In the genomic region with DNA sequence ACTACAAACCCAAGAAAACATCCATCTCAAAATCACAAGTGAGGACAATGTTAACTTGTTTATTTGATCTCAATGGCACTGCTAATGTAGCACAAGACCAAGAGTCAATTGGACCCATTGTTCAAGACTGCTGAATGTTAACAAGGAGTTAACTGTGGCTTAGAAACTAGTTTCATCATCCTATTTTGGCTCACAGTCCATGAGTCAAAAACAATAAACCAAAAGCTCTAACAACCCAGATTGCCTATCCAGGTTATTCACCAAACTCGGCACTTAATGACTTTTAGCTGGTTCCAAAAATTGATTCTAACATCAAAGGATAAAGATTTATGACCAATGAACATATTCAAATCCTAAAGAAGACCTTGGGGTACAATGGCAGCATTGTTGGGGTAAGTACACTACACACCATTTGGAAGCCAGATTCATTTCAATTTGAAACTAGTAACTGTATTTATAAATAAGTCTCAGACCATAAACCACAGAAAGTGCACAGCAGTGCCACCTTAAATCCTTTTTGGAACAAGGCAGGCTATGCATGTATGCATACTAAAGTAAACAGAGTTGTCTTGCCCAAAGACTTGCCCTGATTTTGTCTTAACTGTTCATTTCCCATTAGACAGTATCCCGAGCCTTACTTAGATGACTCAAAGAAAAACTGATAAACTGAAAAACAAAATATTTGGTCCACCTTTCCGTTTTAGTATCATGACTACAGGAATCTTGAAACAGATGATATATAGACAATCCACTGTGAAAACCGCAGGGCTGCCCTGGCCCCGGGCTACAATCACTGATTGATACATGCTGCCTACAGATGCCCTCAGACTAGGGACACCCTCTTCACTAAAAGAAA, we compare ENCODE assay signal across 1 cellular context.
TF ChIP-seq lines count a peak whose summit lies in the region.

No MANE protein-coding gene starts in this region.

TF ChIP-seq in HEK293, 187 proteins besides CTCF, POLR2A, EP300 and RAD21 (continued from another document):
- TF ChIP-seq PATZ1 (tag by site-specific recombination; IDR thresholded peaks at IDR 0.05) (no peak), ZFP3 (tag by site-specific recombination; IDR thresholded peaks at IDR 0.05; ENCODE audit: low read depth) (no peak), ZNF530 (tag by site-specific recombination; IDR thresholded peaks at IDR 0.05; ENCODE audit: low read depth) (no peak), FEZF1 (tag by site-specific recombination; IDR thresholded peaks at IDR 0.05) (peak; percentile 54), ZNF324 (tag by site-specific recombination; IDR thresholded peaks at IDR 0.05) (no peak), ZNF791 (tag by site-specific recombination; IDR thresholded peaks at IDR 0.05) (no peak), ZSCAN30 (tag by site-specific recombination; IDR thresholded peaks at IDR 0.05) (peak; percentile 15; the same call in 1 of the 2 replicates), PBX3 (CRISPR knock-in tag; IDR thresholded peaks at IDR 0.05) (no peak), ZNF248 (tag by site-specific recombination; IDR thresholded peaks at IDR 0.05) (no peak), ZNF777 (tag by site-specific recombination; IDR thresholded peaks at IDR 0.05; ENCODE audit: borderline replicate concordance) (no peak), ZNF37A (tag by site-specific recombination; IDR thresholded peaks at IDR 0.05) (no peak), ZNF514 (tag by site-specific recombination; IDR thresholded peaks at IDR 0.05) (no peak), ZNF76 (tag by site-specific recombination; IDR thresholded peaks at IDR 0.05; ENCODE audit: borderline replicate concordance, low read depth) (no peak), ZNF350 (tag by site-specific recombination; IDR thresholded peaks at IDR 0.05) (peak; percentile 64; the same call in 1 of the 2 replicates), ZNF585B (tag by site-specific recombination; IDR thresholded peaks at IDR 0.05) (no peak), ZNF843 (tag by site-specific recombination; IDR thresholded peaks at IDR 0.05) (peak; percentile 34), ZNF292 (tag by site-specific recombination; IDR thresholded peaks at IDR 0.05; ENCODE audit: borderline replicate concordance, low read depth) (no peak), ZBTB20 (tag by site-specific recombination; IDR thresholded peaks at IDR 0.05) (no peak), ZSCAN23 (tag by site-specific recombination; IDR thresholded peaks at IDR 0.05) (no peak), ZNF311 (tag by site-specific recombination; IDR thresholded peaks at IDR 0.05; ENCODE audit: borderline replicate concordance) (no peak), ZNF776 (tag by site-specific recombination; IDR thresholded peaks at IDR 0.05; ENCODE audit: borderline replicate concordance) (no peak), ZNF660 (tag by site-specific recombination; IDR thresholded peaks at IDR 0.05) (peak; percentile 32; the same call in 1 of the 2 replicates), ZBTB48 (tag by site-specific recombination; IDR thresholded peaks at IDR 0.05) (no peak), ZNF639 (tag by site-specific recombination; IDR thresholded peaks at IDR 0.05) (no peak), ZNF10 (tag by site-specific recombination; IDR thresholded peaks at IDR 0.05) (no peak), ZBTB17 (tag by site-specific recombination; IDR thresholded peaks at IDR 0.05) (peak; percentile 89), ZNF266 (tag by site-specific recombination; IDR thresholded peaks at IDR 0.05; ENCODE audit: low read depth) (no peak), ZBTB7A (tag by site-specific recombination; IDR thresholded peaks at IDR 0.05; ENCODE audit: low read depth) (no peak), GFI1B (tag by site-specific recombination; IDR thresholded peaks at IDR 0.05) (peak; percentile 82)
- TF ChIP-seq, protein P1, sequence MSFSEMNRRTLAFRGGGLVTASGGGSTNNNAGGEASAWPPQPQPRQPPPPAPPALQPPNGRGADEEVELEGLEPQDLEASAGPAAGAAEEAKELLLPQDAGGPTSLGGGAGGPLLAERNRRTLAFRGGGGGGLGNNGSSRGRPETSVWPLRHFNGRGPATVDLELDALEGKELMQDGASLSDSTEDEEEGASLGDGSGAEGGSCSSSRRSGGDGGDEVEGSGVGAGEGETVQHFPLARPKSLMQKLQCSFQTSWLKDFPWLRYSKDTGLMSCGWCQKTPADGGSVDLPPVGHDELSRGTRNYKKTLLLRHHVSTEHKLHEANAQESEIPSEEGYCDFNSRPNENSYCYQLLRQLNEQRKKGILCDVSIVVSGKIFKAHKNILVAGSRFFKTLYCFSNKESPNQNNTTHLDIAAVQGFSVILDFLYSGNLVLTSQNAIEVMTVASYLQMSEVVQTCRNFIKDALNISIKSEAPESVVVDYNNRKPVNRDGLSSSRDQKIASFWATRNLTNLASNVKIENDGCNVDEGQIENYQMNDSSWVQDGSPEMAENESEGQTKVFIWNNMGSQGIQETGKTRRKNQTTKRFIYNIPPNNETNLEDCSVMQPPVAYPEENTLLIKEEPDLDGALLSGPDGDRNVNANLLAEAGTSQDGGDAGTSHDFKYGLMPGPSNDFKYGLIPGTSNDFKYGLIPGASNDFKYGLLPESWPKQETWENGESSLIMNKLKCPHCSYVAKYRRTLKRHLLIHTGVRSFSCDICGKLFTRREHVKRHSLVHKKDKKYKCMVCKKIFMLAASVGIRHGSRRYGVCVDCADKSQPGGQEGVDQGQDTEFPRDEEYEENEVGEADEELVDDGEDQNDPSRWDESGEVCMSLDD (tag by site-specific recombination; IDR thresholded peaks at IDR 0.05) = no peak
- TF ChIP-seq, protein P2, sequence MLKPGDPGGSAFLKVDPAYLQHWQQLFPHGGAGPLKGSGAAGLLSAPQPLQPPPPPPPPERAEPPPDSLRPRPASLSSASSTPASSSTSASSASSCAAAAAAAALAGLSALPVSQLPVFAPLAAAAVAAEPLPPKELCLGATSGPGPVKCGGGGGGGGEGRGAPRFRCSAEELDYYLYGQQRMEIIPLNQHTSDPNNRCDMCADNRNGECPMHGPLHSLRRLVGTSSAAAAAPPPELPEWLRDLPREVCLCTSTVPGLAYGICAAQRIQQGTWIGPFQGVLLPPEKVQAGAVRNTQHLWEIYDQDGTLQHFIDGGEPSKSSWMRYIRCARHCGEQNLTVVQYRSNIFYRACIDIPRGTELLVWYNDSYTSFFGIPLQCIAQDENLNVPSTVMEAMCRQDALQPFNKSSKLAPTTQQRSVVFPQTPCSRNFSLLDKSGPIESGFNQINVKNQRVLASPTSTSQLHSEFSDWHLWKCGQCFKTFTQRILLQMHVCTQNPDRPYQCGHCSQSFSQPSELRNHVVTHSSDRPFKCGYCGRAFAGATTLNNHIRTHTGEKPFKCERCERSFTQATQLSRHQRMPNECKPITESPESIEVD (tag by site-specific recombination; IDR thresholded peaks at IDR 0.05) = peak; percentile 67
- TF ChIP-seq, protein P3, sequence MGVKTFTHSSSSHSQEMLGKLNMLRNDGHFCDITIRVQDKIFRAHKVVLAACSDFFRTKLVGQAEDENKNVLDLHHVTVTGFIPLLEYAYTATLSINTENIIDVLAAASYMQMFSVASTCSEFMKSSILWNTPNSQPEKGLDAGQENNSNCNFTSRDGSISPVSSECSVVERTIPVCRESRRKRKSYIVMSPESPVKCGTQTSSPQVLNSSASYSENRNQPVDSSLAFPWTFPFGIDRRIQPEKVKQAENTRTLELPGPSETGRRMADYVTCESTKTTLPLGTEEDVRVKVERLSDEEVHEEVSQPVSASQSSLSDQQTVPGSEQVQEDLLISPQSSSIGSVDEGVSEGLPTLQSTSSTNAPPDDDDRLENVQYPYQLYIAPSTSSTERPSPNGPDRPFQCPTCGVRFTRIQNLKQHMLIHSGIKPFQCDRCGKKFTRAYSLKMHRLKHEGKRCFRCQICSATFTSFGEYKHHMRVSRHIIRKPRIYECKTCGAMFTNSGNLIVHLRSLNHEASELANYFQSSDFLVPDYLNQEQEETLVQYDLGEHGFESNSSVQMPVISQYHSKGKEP (tag by site-specific recombination; IDR thresholded peaks at IDR 0.05) = peak; percentile 55
- TF ChIP-seq, protein P4, sequence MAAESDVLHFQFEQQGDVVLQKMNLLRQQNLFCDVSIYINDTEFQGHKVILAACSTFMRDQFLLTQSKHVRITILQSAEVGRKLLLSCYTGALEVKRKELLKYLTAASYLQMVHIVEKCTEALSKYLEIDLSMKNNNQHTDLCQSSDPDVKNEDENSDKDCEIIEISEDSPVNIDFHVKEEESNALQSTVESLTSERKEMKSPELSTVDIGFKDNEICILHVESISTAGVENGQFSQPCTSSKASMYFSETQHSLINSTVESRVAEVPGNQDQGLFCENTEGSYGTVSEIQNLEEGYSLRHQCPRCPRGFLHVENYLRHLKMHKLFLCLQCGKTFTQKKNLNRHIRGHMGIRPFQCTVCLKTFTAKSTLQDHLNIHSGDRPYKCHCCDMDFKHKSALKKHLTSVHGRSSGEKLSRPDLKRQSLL (tag by site-specific recombination; IDR thresholded peaks at IDR 0.05) = peak; percentile 51
